Comparison of ENCODE assay signal across 10 cellular contexts in the genomic region with DNA sequence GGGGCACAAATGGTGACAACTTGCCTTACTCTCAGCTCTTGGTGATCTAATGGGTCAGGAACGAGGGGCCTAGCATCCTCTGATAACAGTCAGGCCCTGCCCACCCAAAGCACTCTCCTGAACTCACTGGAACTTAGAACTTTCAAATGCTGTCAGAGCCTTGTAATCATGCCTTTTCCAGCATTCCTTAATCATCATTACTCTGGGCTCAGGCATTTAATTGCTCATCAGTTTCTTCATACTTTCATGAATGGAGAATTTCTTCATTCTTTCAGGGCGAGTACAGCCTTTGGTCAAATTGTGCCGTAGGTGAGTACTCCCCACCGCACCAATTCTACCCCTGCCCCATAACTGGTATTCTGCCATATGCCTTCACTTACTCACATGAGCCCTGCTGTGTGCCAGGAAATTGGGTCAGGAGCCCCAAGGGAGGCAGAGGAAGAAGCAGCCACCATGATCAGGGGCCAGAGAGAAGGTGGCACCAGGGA. TPM values are rescaled to one million over a fixed set of nuclear protein-coding genes. Genes with fewer than 3 reads are reported as not detected.
DNase-seq lines count a peak whose midpoint lies in the region; ATAC-seq and TF ChIP-seq lines count a peak whose summit lies in the region.
"Had no signal": no experiment of that assay in that cellular context is flagged by ENCODE, and none has a peak within 500 bp of the region (broad histone marks: within the 10 kb centered on the region; RNA-seq: fewer than 3 reads in every experiment).

No MANE protein-coding gene starts in this region.

- TF ChIP-seq CTCF in adrenal gland (IDR thresholded peaks at IDR 0.05) (no peak), gastroesophageal sphincter (IDR thresholded peaks at IDR 0.05) (no peak), stomach (IDR thresholded peaks at IDR 0.05) (no peak)

- 59 to 70% (median 62%) methylated on average over 4 of the region's 4 CpGs for WGBS in adrenal gland, 4 donors
- WGBS in gastroesophageal sphincter (ENCODE audit: low coverage in 1 of 2), 2 donors, result 57 to 63% methylated on average over 2 to 4 of the region's 4 CpGs
- 72 to 85% (median 81%) methylated on average over 4 of the region's 4 CpGs for WGBS in stomach, 5 donors

- ATAC-seq in gastroesophageal sphincter, result peak; percentile 72
- ATAC-seq in HG02588 (IDR thresholded peaks at IDR 0.05; ENCODE audit: unreplicated experiment), result no peak
- ATAC-seq: activated T-helper 17 cell treated with anti-CD3 and anti-CD28 coated beads, Interleukin-2, amount 50 U/mL, for 72 hours had no signal

- no peak for TF ChIP-seq POLR2A in adrenal gland (IDR thresholded peaks at IDR 0.05)
- no peak for TF ChIP-seq POLR2A in gastroesophageal sphincter (IDR thresholded peaks at IDR 0.05)
- TF ChIP-seq POLR2A in stomach (IDR thresholded peaks at IDR 0.05), result no peak

- H3K4me1 ChIP-seq in adrenal gland (replicated peaks in 1 of 2), result peaks cover 16 to 33% of the 10 kb centered on the region in 2 donors
- peaks cover 0 to 32% (median 5%) of the 10 kb centered on the region in 3 donors for H3K4me1 ChIP-seq in gastroesophageal sphincter
- peaks cover 11 to 45% (median 16%) of the 10 kb centered on the region in 4 donors for H3K4me1 ChIP-seq in stomach

- H3K27ac ChIP-seq in adrenal gland (peak overlapping the region in 4 of 5 donors; percentile 62 to 91 (median 76)), gastroesophageal sphincter (peak overlapping the region in 2 of 4 donors; percentile 58 to 90), stomach (peak overlapping the region in 4 of 5 donors; percentile 80 to 85 (median 83))

- H3K4me3 ChIP-seq in adrenal gland (no peak overlapping the region), gastroesophageal sphincter (no peak overlapping the region), stomach (no peak overlapping the region)

- DNase-seq in GM04504 (ENCODE audit: low read depth), result peak; percentile 85
- DNase-seq in adrenal gland, result peak in 2 of 7 donors; percentile 48 to 60
- DNase-seq in stomach, result no peak
- no peak for DNase-seq in cortex of kidney (lab: John Stamatoyannopoulos, UW)
- no peak for DNase-seq in stimulated activated CD4-positive, alpha-beta T cell treated with anti-CD3 and anti-CD28 coated beads, Interleukin-1b, Interleukin-23, amount 100 ng/mL, for 48 hours
- no peak for DNase-seq in stimulated activated CD4-positive, alpha-beta T cell treated with anti-CD3 and anti-CD28 coated beads, Interleukin-2, amount 100 ng/mL, for 24 hours
- DNase-seq: NCI-H2171 treated with DMSO at 0.1 percent for 48 hours had no signal

- H3K36me3 ChIP-seq in adrenal gland (replicated peaks in 1 of 2) (no peaks in the 10 kb centered on the region), gastroesophageal sphincter (no peaks in the 10 kb centered on the region), stomach (no peaks in the 10 kb centered on the region)

- TF ChIP-seq EP300 in gastroesophageal sphincter (IDR thresholded peaks at IDR 0.05) (no peak), stomach (IDR thresholded peaks at IDR 0.05) (no peak)

- intact Hi-C loops in adrenal gland (cut with DNase I) (no loop called here), stomach (cut with DNase I; ENCODE audit: low total_unique reads) (no loop called here)

- H3K27me3 ChIP-seq in adrenal gland, result no peaks in the 10 kb centered on the region
- no peaks in the 10 kb centered on the region for H3K27me3 ChIP-seq in gastroesophageal sphincter
- no peaks in the 10 kb centered on the region for H3K27me3 ChIP-seq in stomach

- H3K9me3 ChIP-seq in adrenal gland (replicated peaks in 1 of 3), result no peaks in the 10 kb centered on the region
- H3K9me3 ChIP-seq in gastroesophageal sphincter, result no peaks in the 10 kb centered on the region
- no peaks in the 10 kb centered on the region for H3K9me3 ChIP-seq in stomach

RNA-seq across cellular contexts. Expression of gene DUSP1, which starts 30.2 kb away (rescaled TPM):
- total RNA-seq in adrenal gland (100 to 1,000 TPM in 7 of 8 donors, 10 to 100 TPM in 1; 60.5 to 603 (median 339) TPM), gastroesophageal sphincter (100 to 1,000 TPM; 488 to 965 (median 649) TPM), stomach (100 to 1,000 TPM; 167 to 690 (median 553) TPM)
- polyA plus RNA-seq in adrenal gland (100 to 1,000 TPM in 1 of 3 donors, 10 to 100 TPM in 2; 59.5 to 107 (median 77.1) TPM), stomach (100 to 1,000 TPM in 1 of 3 donors, 10 to 100 TPM in 2; 76.4 to 136 (median 81.9) TPM)

RNA-seq across cellular contexts. Expression of gene ERGIC1, which starts 32.8 kb away (rescaled TPM):
- total RNA-seq in adrenal gland, result 100 to 1,000 TPM; 108 to 410 (median 254) TPM
- polyA plus RNA-seq in adrenal gland, result 100 to 1,000 TPM in 2 of 3 donors, 10 to 100 TPM in 1; 71.9 to 450 (median 103) TPM
- 100 to 1,000 TPM; 116 to 172 (median 144) TPM for total RNA-seq in gastroesophageal sphincter
- 100 to 1,000 TPM in 4 of 5 donors, 10 to 100 TPM in 1; 98.8 to 293 (median 137) TPM for total RNA-seq in stomach
- 10 to 100 TPM; 54.5 to 95.3 (median 83.7) TPM for polyA plus RNA-seq in stomach
